7 cellular contexts compared by ENCODE assay signal in genomic region chr1:25799758-25800537, GRCh38. TPM values are rescaled to one million over a fixed set of nuclear protein-coding genes. Genes with fewer than 3 reads are reported as not detected.
DNase-seq lines count a peak whose midpoint lies in the region; ATAC-seq and TF ChIP-seq lines count a peak whose summit lies in the region.

Gene SELENON, plus strand, starts transcription at chr1:25800193. Its CDS starts 38 bp downstream, at chr1:25800231.

- peak in 1 of 4 donors; percentile 51 for TF ChIP-seq POLR2A in upper lobe of left lung (IDR thresholded peaks at IDR 0.05)

- CTCF ChIA-PET in GM10248 (lab: Yijun Ruan, JAX): interaction anchor here (6.8 kb wide), 1 partner anchor 12 kb away, joined by 65 read pairs; no protein-coding TSS in a partner anchor

- ATAC-seq in upper lobe of left lung (ENCODE audit: low FRiP score in 2 of 2): peak; percentile 52 to 80
- no peak for ATAC-seq in GM21619 (IDR thresholded peaks at IDR 0.05; ENCODE audit: unreplicated experiment)

- no peak for TF ChIP-seq CTCF in GM10248 (IDR thresholded peaks at IDR 0.05; ENCODE audit: control extremely low read depth, extremely low read depth, low read depth, missing control alignments)
- no peak for TF ChIP-seq CTCF in fibroblast of mammary gland (conservative IDR thresholded peaks at IDR 0.05; ENCODE audit: control insufficient read depth, insufficient read depth, low read depth, low read length)
- TF ChIP-seq CTCF in upper lobe of left lung (IDR thresholded peaks at IDR 0.05): no peak

- peaks cover 0 to under 1% (median under 1%) of the 10 kb centered on the region in 4 donors for H3K36me3 ChIP-seq in upper lobe of left lung

- POLR2A ChIA-PET in GM10248 (lab: Yijun Ruan, JAX): no interaction called here

- H3K4me1 ChIP-seq in upper lobe of left lung: peaks cover 47 to 84% (median 65%) of the 10 kb centered on the region in 4 donors

- H3K27ac ChIP-seq in upper lobe of left lung: peak within 1 kb of the TSS; percentile 79 to 90 (median 88)

- H3K9me3 ChIP-seq in upper lobe of left lung: no peaks in the 10 kb centered on the region

- DNase-seq in GM10248 (ENCODE audit: extremely low spot score) (peak; percentile 60), NCI-H1694 treated with DMSO at 0.1 percent for 48 hours (lab: John Stamatoyannopoulos, UW) (peak; percentile 33), fibroblast of mammary gland (ENCODE audit: low read depth) (peak; percentile 40), myocyte (ENCODE audit: low read depth) (peak; percentile 52), upper lobe of left lung (peak; percentile 79 to 91)
- DNase-seq in activated T-cell treated with anti-CD3 and anti-CD28 coated beads, Interleukin-2, amount 50 U/mL, for 1 hour: peak; percentile 57

- H3K4me3 ChIP-seq in fibroblast of mammary gland (ENCODE audit: control insufficient read depth, low read depth, low read length): peak within 1 kb of the TSS; percentile 68
- H3K4me3 ChIP-seq in upper lobe of left lung: peak within 1 kb of the TSS; percentile 40 to 77 (median 68)

- TF ChIP-seq EP300 in upper lobe of left lung (IDR thresholded peaks at IDR 0.05): no peak

- H3K27me3 ChIP-seq in upper lobe of left lung: no peaks in the 10 kb centered on the region

- 1 to 11% methylated on average over 5 to 29 of the region's 91 CpGs for WGBS in upper lobe of left lung, 2 donors

RNA-seq across cellular contexts. Expression of gene SELENON, which starts in this region (rescaled TPM):
- total RNA-seq in myocyte (18.7 and 19.1 TPM in 2 replicates), upper lobe of left lung (10 to 100 TPM; 22.0 to 91.1 (median 60.5) TPM)
- polyA plus RNA-seq in myocyte (2012): 62.3 TPM

Comparison
In these comparisons a context has a peak if more than half of its experiments do, and no peak if none do; other contexts are left out.
1. DNase-seq: peak in every context shown above with its lines; median percentile 85 in upper lobe of left lung; 60 in GM10248; 57 in activated T-cell treated with anti-CD3 and anti-CD28 coated beads, Interleukin-2, amount 50 U/mL, for 1 hour; 52 in myocyte; 40 in fibroblast of mammary gland; 33 in NCI-H1694 treated with DMSO at 0.1 percent for 48 hours.